In genomic region chr14:74705607-74706006, GRCh38 we compare ENCODE assay signal across 20 cellular contexts. TPM values are rescaled to one million over a fixed set of nuclear protein-coding genes. Genes with fewer than 3 reads are reported as not detected.
DNase-seq lines count a peak whose midpoint lies in the region; ATAC-seq, FAIRE-seq and TF ChIP-seq lines count a peak whose summit lies in the region.
"Had no signal": no experiment of that assay in that cellular context is flagged by ENCODE, and none has a peak within 500 bp of the region (broad histone marks: within the 10 kb centered on the region; RNA-seq: fewer than 3 reads in every experiment).

No MANE protein-coding gene starts in this region.

- TF ChIP-seq CTCF in Loucy (conservative IDR thresholded peaks at IDR 0.05; ENCODE audit: low read length) (no peak), chondrocyte (IDR thresholded peaks at IDR 0.05) (no peak), prostate gland (IDR thresholded peaks at IDR 0.05) (no peak), type B pancreatic cell (conservative IDR thresholded peaks at IDR 0.05) (no peak)

- H3K9me3 Mint-ChIP-seq in chondrocyte (ENCODE audit: low read depth) (no peaks in the 10 kb centered on the region), type B pancreatic cell (peaks cover 4% of the 10 kb centered on the region)

- H3K36me3 Mint-ChIP-seq in chondrocyte (ENCODE audit: low read depth) (peaks cover 3% of the 10 kb centered on the region), type B pancreatic cell (peaks cover 17% of the 10 kb centered on the region)

- H3K36me3 ChIP-seq in Loucy (ENCODE audit: insufficient read depth, low read length) (peaks cover 3% of the 10 kb centered on the region; the same call in 1 of the 2 replicates), prostate gland (no peaks in the 10 kb centered on the region)

- FAIRE-seq in urothelium cell line (lab: Jason Lieb, UNC): no peak
- FAIRE-seq: G401.6, K562 had no signal

- DNase-seq in chondrocyte (ENCODE audit: low spot score) (no peak), prostate gland (ENCODE audit: low spot score) (no peak), type B pancreatic cell (ENCODE audit: extremely low spot score, unreplicated experiment) (no peak), urothelium cell line (ENCODE audit: low spot score) (no peak), KG1 (lab: John Stamatoyannopoulos, UW) (no peak)
- DNase-seq: AML-193, GM23248, HCEC 1CT, NCI-H1417 treated with DMSO at 0.1 percent for 48 hours, NCI-H2029, NCI-H526, PC-9, SIG-M5 had no signal

- H3K4me2 ChIP-seq in Loucy (ENCODE audit: low read depth, low read length, poor library complexity, severe bottlenecking): peak overlapping the region; percentile 5
- H3K4me2 ChIP-seq: PC-9 had no signal

- H3K4me1 Mint-ChIP-seq in chondrocyte (ENCODE audit: low read depth) (peaks cover 52% of the 10 kb centered on the region), type B pancreatic cell (ENCODE audit: unreplicated experiment) (peaks cover 12% of the 10 kb centered on the region)

- no peak overlapping the region for H3K4me3 ChIP-seq in Loucy (ENCODE audit: low read length, poor library complexity, severe bottlenecking)
- H3K4me3 ChIP-seq in prostate gland: no peak overlapping the region
- H3K4me3 ChIP-seq: GM23248, K562, PC-9 had no signal

- H4K20me1 ChIP-seq in Loucy (ENCODE audit: insufficient read depth, low read length, poor library complexity, severe bottlenecking): peaks cover 21% of the 10 kb centered on the region

- no peak for TF ChIP-seq POLR2A in prostate gland (IDR thresholded peaks at IDR 0.05)

- peaks cover 85% of the 10 kb centered on the region for H3K79me2 ChIP-seq in Loucy (ENCODE audit: insufficient read depth, low read length)

- intact Hi-C loops in prostate gland (cut with DNase I): no loop called here

- H3K9ac ChIP-seq in Loucy (ENCODE audit: low read depth, low read length, poor library complexity, severe bottlenecking): no peak overlapping the region
- H3K9ac ChIP-seq: GM23248 had no signal

- H3K9me2 ChIP-seq in Loucy (replicated peaks; ENCODE audit: low read depth, low read length): no peaks in the 10 kb centered on the region

- WGBS in prostate gland: 30% methylated on average over 1 of the region's 1 CpG

- peak overlapping the region; percentile 27 to 63 for H3K27ac ChIP-seq in prostate gland
- H3K27ac ChIP-seq: C4-2B, GM23248, PC-9, RWPE1 had no signal

- H3K27ac Mint-ChIP-seq in chondrocyte (ENCODE audit: unreplicated experiment): peak overlapping the region; percentile 71
- H3K27ac Mint-ChIP-seq in type B pancreatic cell: peak overlapping the region; percentile 35

- H2AFZ ChIP-seq in Loucy (ENCODE audit: low read length): no peak overlapping the region
- H2AFZ ChIP-seq: GM23248, PC-9 had no signal

- no peak for ATAC-seq in esophagus mucosa
- ATAC-seq: K562, SK-N-SH treated with all-trans-retinoic acid at 6 μM for 48 hours had no signal

- H3F3A ChIP-seq in Loucy (ENCODE audit: low read depth): no peaks in the 10 kb centered on the region

- no peak overlapping the region for H3K4me3 Mint-ChIP-seq in chondrocyte (ENCODE audit: unreplicated experiment)
- no peak overlapping the region for H3K4me3 Mint-ChIP-seq in type B pancreatic cell

- H3K9me3 ChIP-seq in Loucy (ENCODE audit: insufficient read depth, low read depth, low read length) (peaks cover 6% of the 10 kb centered on the region; the same call in 1 of the 2 replicates), prostate gland (no peaks in the 10 kb centered on the region)

- H3K27me3 ChIP-seq in Loucy (ENCODE audit: insufficient read depth, low read length, poor library complexity, severe bottlenecking) (no peaks in the 10 kb centered on the region), prostate gland (replicated peaks; ENCODE audit: insufficient read depth) (no peaks in the 10 kb centered on the region)

- H3K4me1 ChIP-seq in Loucy (ENCODE audit: insufficient read depth, low read length, poor library complexity, severe bottlenecking): peaks cover 23% of the 10 kb centered on the region
- no peaks in the 10 kb centered on the region for H3K4me1 ChIP-seq in prostate gland (replicated peaks)

- H3K27me3 Mint-ChIP-seq in chondrocyte (ENCODE audit: low read depth): no peaks in the 10 kb centered on the region
- H3K27me3 Mint-ChIP-seq in type B pancreatic cell: no peaks in the 10 kb centered on the region

RNA-seq across cellular contexts. Expression of gene AREL1, which starts 7.3 kb away (rescaled TPM):
- total RNA-seq in chondrocyte: 34.7 to 50.2 TPM (median 35.9 TPM) in 3 replicates
- total RNA-seq in prostate gland: 10 to 100 TPM; 14.8 to 51.2 TPM
- total RNA-seq in type B pancreatic cell (ENCODE audit: low replicate concordance): 41.5 and 41.6 TPM in 2 replicates
- total RNA-seq in esophagus mucosa: 24.1 TPM

RNA-seq across cellular contexts. Expression of gene FCF1, which starts 7.3 kb away (rescaled TPM):
- total RNA-seq in chondrocyte (51.7 to 67.7 TPM (median 52.9 TPM) in 3 replicates), prostate gland (10 to 100 TPM; 24.2 to 26.0 TPM), type B pancreatic cell (ENCODE audit: low replicate concordance) (44.6 and 48.0 TPM in 2 replicates), esophagus mucosa (38.8 TPM)

RNA-seq across cellular contexts. Expression of gene YLPM1, which starts 57.5 kb away (rescaled TPM):
- total RNA-seq in chondrocyte (51.3 to 85.0 TPM (median 51.8 TPM) in 3 replicates), prostate gland (10 to 100 TPM; 39.0 to 71.9 TPM), type B pancreatic cell (ENCODE audit: low replicate concordance) (65.4 and 90.4 TPM in 2 replicates), esophagus mucosa (30.6 TPM)
